In the genomic region with DNA sequence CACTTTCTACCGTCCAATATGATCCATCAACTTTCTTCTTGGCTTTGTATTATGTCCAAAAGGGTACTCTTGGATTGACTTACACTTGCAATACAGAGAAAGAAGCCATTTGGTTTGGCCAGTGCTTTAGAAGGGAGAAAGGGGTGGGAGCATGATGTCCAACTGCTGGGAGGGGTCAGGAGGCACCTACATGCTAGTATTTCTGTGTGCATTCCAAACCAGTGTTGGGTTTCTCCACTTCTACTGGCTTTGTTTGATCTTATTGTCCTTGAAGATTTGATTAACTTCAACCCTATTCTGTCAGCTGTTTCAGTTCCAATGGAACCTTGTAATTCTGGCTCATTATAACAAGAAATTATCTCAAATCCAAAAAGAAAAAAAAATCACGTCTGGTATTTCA, we compare ENCODE assay signal across 22 cellular contexts. TPM values are rescaled to one million over a fixed set of nuclear protein-coding genes. Genes with fewer than 3 reads are reported as not detected.
DNase-seq lines count a peak whose midpoint lies in the region; ATAC-seq, FAIRE-seq and TF ChIP-seq lines count a peak whose summit lies in the region.
"Had no signal": no experiment of that assay in that cellular context is flagged by ENCODE, and none has a peak within 500 bp of the region (broad histone marks: within the 10 kb centered on the region; RNA-seq: fewer than 3 reads in every experiment).

No MANE protein-coding gene starts in this region.

- no peaks in the 10 kb centered on the region for H3K36me3 Mint-ChIP-seq in activated T-helper 2 cell treated with anti-CD3 and anti-CD28 coated beads, Interferon-gamma antibody, Interleukin-2, Interleukin-4, amounts not matched to agents 10 μg/mL and 5 μg/mL and 100 μg/mL, durations not matched to agents 14 hours and 24 hours and 36 hours (ENCODE audit: low read depth)
- H3K36me3 Mint-ChIP-seq: CD8-positive, alpha-beta T cell had no signal

- TF ChIP-seq CTCF in SK-N-SH (IDR thresholded peaks at IDR 0.05) (no peak), pancreas (IDR thresholded peaks at IDR 0.05) (no peak), stomach (IDR thresholded peaks at IDR 0.05) (no peak)

- H3K27ac ChIP-seq in SK-N-SH (ENCODE audit: low read depth in 2 of 2, low read length in 1 of 2) (peak overlapping the region in 1 of 2 experiments; percentile 33; a peak in 1 of 4 replicates), pancreas (peak overlapping the region in 2 of 4 donors; percentile 35 to 47), stomach (peak overlapping the region; percentile 34 to 78 (median 59))
- H3K27ac ChIP-seq: 22Rv1, BLaER1, C4-2B had no signal

- TF ChIP-seq RAD21 in SK-N-SH (IDR thresholded peaks at IDR 0.05; ENCODE audit: low read length): no peak

- H3K4me1 Mint-ChIP-seq in activated T-helper 2 cell treated with anti-CD3 and anti-CD28 coated beads, Interferon-gamma antibody, Interleukin-2, Interleukin-4, amounts not matched to agents 10 μg/mL and 5 μg/mL and 100 μg/mL, durations not matched to agents 14 hours and 24 hours and 36 hours (ENCODE audit: low read depth): peaks cover 7% of the 10 kb centered on the region
- H3K4me1 Mint-ChIP-seq: B cell had no signal

- no peaks in the 10 kb centered on the region; a peak in 1 of 4 replicates for H3K4me1 ChIP-seq in SK-N-SH (ENCODE audit: control insufficient read depth in 1 of 2, insufficient read depth in 2 of 2, low read depth in 1 of 2, low read length in 1 of 2)
- peaks cover 20 to 33% (median 27%) of the 10 kb centered on the region in 3 donors for H3K4me1 ChIP-seq in pancreas
- H3K4me1 ChIP-seq in stomach: peaks cover 40 to 94% (median 72%) of the 10 kb centered on the region in 4 donors
- H3K4me1 ChIP-seq: BLaER1, HAP-1 had no signal

- no peaks in the 10 kb centered on the region for H3F3A ChIP-seq in SK-N-SH (replicated peaks; ENCODE audit: insufficient read depth)

- no peaks in the 10 kb centered on the region for H3K9me3 ChIP-seq in SK-N-SH
- no peaks in the 10 kb centered on the region for H3K9me3 ChIP-seq in pancreas
- no peaks in the 10 kb centered on the region for H3K9me3 ChIP-seq in stomach
- H3K9me3 ChIP-seq: BLaER1, Caco-2, HAP-1 had no signal

- WGBS in SK-N-SH (ENCODE audit: low lambda C conversion rate): 86% methylated on average over 2 of the region's 2 CpGs
- 14 to 15% methylated on average over 2 of the region's 2 CpGs for WGBS in pancreas, 2 donors
- 24 to 44% (median 33%) methylated on average over 2 of the region's 2 CpGs for WGBS in stomach, 5 donors

- no peak overlapping the region for H3K4me3 ChIP-seq in SK-N-SH (ENCODE audit: low read depth in 2 of 2, low read length in 1 of 2)
- no peak overlapping the region for H3K4me3 ChIP-seq in pancreas
- no peak overlapping the region for H3K4me3 ChIP-seq in stomach
- H3K4me3 ChIP-seq: BLaER1, GM12878, HAP-1 had no signal

- TF ChIP-seq POLR2A in stomach (IDR thresholded peaks at IDR 0.05): no peak

- H3K27me3 ChIP-seq in SK-N-SH (ENCODE audit: insufficient read depth) (no peaks in the 10 kb centered on the region), pancreas (no peaks in the 10 kb centered on the region), stomach (no peaks in the 10 kb centered on the region)
- H3K27me3 ChIP-seq: BLaER1 had no signal

- ATAC-seq in SK-N-SH treated with all-trans-retinoic acid at 6 μM for 48 hours (peak; percentile 18), pancreas (peak; percentile 75 to 91 (median 84))
- ATAC-seq: CD8-positive, alpha-beta T cell; GM12878 had no signal

- H3K36me3 ChIP-seq in SK-N-SH (replicated peaks in 1 of 2; ENCODE audit: control insufficient read depth in 1 of 2, insufficient read depth in 2 of 2, low read length in 1 of 2) (no peaks in the 10 kb centered on the region), pancreas (no peaks in the 10 kb centered on the region), stomach (peaks cover 11 to 48% (median 34%) of the 10 kb centered on the region in 4 donors)
- H3K36me3 ChIP-seq: HAP-1 had no signal

- intact Hi-C loops in pancreas (cut with DNase I) (no loop called here), stomach (cut with DNase I; ENCODE audit: low total_unique reads) (no loop called here)
- intact Hi-C loops in activated T-helper 2 cell treated with anti-CD3 and anti-CD28 coated beads, Interferon-gamma antibody, Interleukin-2, Interleukin-4, amounts not matched to agents 10 μg/mL and 5 μg/mL and 100 μg/mL, durations not matched to agents 14 hours and 24 hours and 36 hours (cut with micrococcal nuclease): no loop called here

- TF ChIP-seq EP300 in SK-N-SH (IDR thresholded peaks at IDR 0.05; ENCODE audit: borderline replicate concordance in 1 of 2, low read depth in 1 of 2, low read length in 1 of 2) (no peak), stomach (IDR thresholded peaks at IDR 0.05) (no peak)

- CTCF ChIA-PET in SK-N-SH (lab: Yijun Ruan, JAX): no interaction called here

- no peaks in the 10 kb centered on the region for H4K20me1 ChIP-seq in SK-N-SH (ENCODE audit: insufficient read depth)
- H4K20me1 ChIP-seq: BLaER1 had no signal

- H3K9ac ChIP-seq in SK-N-SH: no peak overlapping the region
- H3K9ac ChIP-seq: BLaER1 had no signal

- no peak overlapping the region for H3K4me2 ChIP-seq in SK-N-SH
- H3K4me2 ChIP-seq: BLaER1 had no signal

- no peaks in the 10 kb centered on the region for H3K79me2 ChIP-seq in SK-N-SH (ENCODE audit: insufficient read depth)

- peaks cover 2% of the 10 kb centered on the region for H3K27me3 Mint-ChIP-seq in activated T-helper 2 cell treated with anti-CD3 and anti-CD28 coated beads, Interferon-gamma antibody, Interleukin-2, Interleukin-4, amounts not matched to agents 10 μg/mL and 5 μg/mL and 100 μg/mL, durations not matched to agents 14 hours and 24 hours and 36 hours (ENCODE audit: low read depth)
- H3K27me3 Mint-ChIP-seq: B cell; CD4-positive, CD25-positive, alpha-beta regulatory T cell had no signal

- H3K27ac Mint-ChIP-seq in activated T-helper 2 cell treated with anti-CD3 and anti-CD28 coated beads, Interferon-gamma antibody, Interleukin-2, Interleukin-4, amounts not matched to agents 10 μg/mL and 5 μg/mL and 100 μg/mL, durations not matched to agents 14 hours and 24 hours and 36 hours: no peak overlapping the region
- H3K27ac Mint-ChIP-seq: B cell; CD4-positive, CD25-positive, alpha-beta regulatory T cell; CD8-positive, alpha-beta T cell had no signal

- no peak for FAIRE-seq in pancreas (lab: Jason Lieb, UNC)
- FAIRE-seq: A204.1, G401.6, GM12878, GM18507, H54 had no signal

- H3K4me3 Mint-ChIP-seq in activated T-helper 2 cell treated with anti-CD3 and anti-CD28 coated beads, Interferon-gamma antibody, Interleukin-2, Interleukin-4, amounts not matched to agents 10 μg/mL and 5 μg/mL and 100 μg/mL, durations not matched to agents 14 hours and 24 hours and 36 hours (ENCODE audit: low read depth): no peak overlapping the region
- H3K4me3 Mint-ChIP-seq: B cell; CD4-positive, CD25-positive, alpha-beta regulatory T cell; CD8-positive, alpha-beta T cell had no signal

- DNase-seq in SK-N-SH (no peak), pancreas (peak in 3 of 6 donors; percentile 39 to 58 (median 49)), stomach (no peak)
- no peak for DNase-seq in activated effector memory CD4-positive, alpha-beta T cell treated with Interleukin-2 at 50 U/mL for 16 hours
- no peak for DNase-seq in activated T-helper 2 cell treated with anti-CD3 and anti-CD28 coated beads, Interferon-gamma antibody, Interleukin-2, Interleukin-4, amounts not matched to agents 10 μg/mL and 5 μg/mL and 100 μg/mL, durations not matched to agents 14 hours and 24 hours and 36 hours (ENCODE audit: low spot score)
- DNase-seq: Caco-2; CD4-positive, CD25-positive, alpha-beta regulatory T cell; CD8-positive, alpha-beta T cell; DMS153; DND-41; GOT3 had no signal

- H2AFZ ChIP-seq in SK-N-SH (ENCODE audit: low read depth): no peak overlapping the region

- no peaks in the 10 kb centered on the region for H3K9me2 ChIP-seq in SK-N-SH

- POLR2A ChIA-PET in SK-N-SH (lab: Yijun Ruan, JAX): no interaction called here

- H3K9me3 Mint-ChIP-seq in activated T-helper 2 cell treated with anti-CD3 and anti-CD28 coated beads, Interferon-gamma antibody, Interleukin-2, Interleukin-4, amounts not matched to agents 10 μg/mL and 5 μg/mL and 100 μg/mL, durations not matched to agents 14 hours and 24 hours and 36 hours: no peaks in the 10 kb centered on the region
- H3K9me3 Mint-ChIP-seq: CD8-positive, alpha-beta T cell had no signal

TF ChIP-seq in SK-N-SH treated with all-trans-retinoic acid at 6 μM for 48 hours, 23 proteins besides CTCF, POLR2A, EP300 and RAD21 (continues in another document):
- no peak for TF ChIP-seq TCF4 (CRISPR knock-in tag; IDR thresholded peaks at IDR 0.05; ENCODE audit: borderline replicate concordance)
- no peak for TF ChIP-seq ZFP3 (CRISPR knock-in tag; IDR thresholded peaks at IDR 0.05)
- no peak for TF ChIP-seq SNAI2 (CRISPR knock-in tag; IDR thresholded peaks at IDR 0.05)
- TF ChIP-seq ZNF8 (CRISPR knock-in tag; IDR thresholded peaks at IDR 0.05): no peak
- no peak for TF ChIP-seq RARB (CRISPR knock-in tag; IDR thresholded peaks at IDR 0.05)
- no peak for TF ChIP-seq ISL1 (CRISPR knock-in tag; IDR thresholded peaks at IDR 0.05)
- TF ChIP-seq GLIS3 (CRISPR knock-in tag; IDR thresholded peaks at IDR 0.05): no peak
- TF ChIP-seq ZC3H10 (CRISPR knock-in tag; IDR thresholded peaks at IDR 0.05): no peak

TF ChIP-seq in SK-N-SH, 30 proteins besides CTCF, POLR2A, EP300 and RAD21 (continues in another document):
- TF ChIP-seq TAF1 (IDR thresholded peaks at IDR 0.05; ENCODE audit: borderline replicate concordance, low read depth, low read length) (no peak), CHD2 (IDR thresholded peaks at IDR 0.05; ENCODE audit: low read length, partially characterized antibody) (no peak), MXI1 (IDR thresholded peaks at IDR 0.05; ENCODE audit: low read depth, low read length) (no peak), RCOR1 (IDR thresholded peaks at IDR 0.05; ENCODE audit: low read length) (no peak)

RNA-seq across cellular contexts. Expression of gene CYSTM1, which starts 27.6 kb away (rescaled TPM):
- polyA plus RNA-seq in SK-N-SH (2012; rRNA removed) (27.1 and 29.3 TPM in 2 replicates), pancreas (100 to 1,000 TPM in 1 of 2 donors, 10 to 100 TPM in 1; 80.6 to 185 TPM), stomach (1,000 to 10,000 TPM in 2 of 3 donors, 100 to 1,000 TPM in 1; 378 to 3,028 (median 2,014) TPM)
- polyA plus RNA-seq in SK-N-SH (2012; cell fraction: cytosol; rRNA removed): 22.0 and 22.6 TPM in 2 replicates
- polyA plus RNA-seq in SK-N-SH (2012; cell fraction: nucleus; rRNA removed): 9.9 and 20.2 TPM in 2 replicates
- total RNA-seq in pancreas (10 to 100 TPM; 30.2 to 66.2 (median 44.9) TPM), stomach (1,000 to 10,000 TPM in 1 of 5 donors, 100 to 1,000 TPM in 3, 10 to 100 TPM in 1; 23.2 to 1,029 (median 220) TPM)
- 9.2 and 11.3 TPM in 2 replicates for total RNA-seq in activated T-helper 2 cell treated with anti-CD3 and anti-CD28 coated beads, Interferon-gamma antibody, Interleukin-2, Interleukin-4, amounts not matched to agents 10 μg/mL and 5 μg/mL and 100 μg/mL, durations not matched to agents 14 hours and 24 hours and 36 hours
